22 cellular contexts compared by ENCODE assay signal in genomic region chr17:40145476-40145875, GRCh38.
"Had no signal": no experiment of that assay in that cellular context is flagged by ENCODE, and none has a peak within 500 bp of the region (broad histone marks: within the 10 kb centered on the region; RNA-seq: fewer than 3 reads in every experiment).

No MANE protein-coding gene starts in this region.

- H3K4me3 ChIP-seq: dorsolateral prefrontal cortex, gastrocnemius medialis, heart right ventricle, right atrium auricular region, sigmoid colon, skin epidermis, suprapubic skin, thyroid gland had no signal

- H3K4me3 Mint-ChIP-seq: type B pancreatic cell had no signal

- H3K27me3 ChIP-seq: dorsolateral prefrontal cortex, gastrocnemius medialis, heart right ventricle, right atrium auricular region, sigmoid colon, suprapubic skin, thyroid gland had no signal

- DNase-seq: cortex of kidney; dorsolateral prefrontal cortex; effector CD8-positive, alpha-beta T cell; gastrocnemius medialis; heart right ventricle; hypothalamus; mammary epithelial cell; naive thymus-derived CD8-positive, alpha-beta T cell; sigmoid colon; stimulated activated CD4-positive, alpha-beta T cell treated with anti-CD3 and anti-CD28 coated beads, Interleukin-2, amount 100 ng/mL, for 24 hours; stimulated activated naive CD8-positive, alpha-beta T cell treated with anti-CD3 and anti-CD28 coated beads, Interleukin-15, Interleukin-2, amounts not matched to agents 100 U/mL and 50 U/mL, for 24 hours; thyroid gland had no signal

- H3K9me3 Mint-ChIP-seq: naive thymus-derived CD8-positive, alpha-beta T cell; neural crest cell; type B pancreatic cell had no signal

- H3K27ac ChIP-seq: dorsolateral prefrontal cortex, heart right ventricle, right atrium auricular region, skin epidermis, suprapubic skin, thyroid gland had no signal

- FAIRE-seq: endometrium, islet of Langerhans, urothelium cell line had no signal

- H3K27ac Mint-ChIP-seq: type B pancreatic cell had no signal

- H3K9me3 ChIP-seq: gastrocnemius medialis, heart right ventricle, right atrium auricular region, sigmoid colon, suprapubic skin, thyroid gland had no signal

- ATAC-seq: esophagus mucosa; gastrocnemius medialis; heart right ventricle; left lobe of liver; naive thymus-derived CD8-positive, alpha-beta T cell; stimulated activated naive CD8-positive, alpha-beta T cell treated with anti-CD3 and anti-CD28 coated beads, Interleukin-15, Interleukin-2, amounts not matched to agents 100 U/mL and 50 U/mL, for 24 hours had no signal

- H3K27me3 Mint-ChIP-seq: naive thymus-derived CD8-positive, alpha-beta T cell; type B pancreatic cell had no signal
